ENCODE assay signal across 10 cellular contexts in the genomic region with DNA sequence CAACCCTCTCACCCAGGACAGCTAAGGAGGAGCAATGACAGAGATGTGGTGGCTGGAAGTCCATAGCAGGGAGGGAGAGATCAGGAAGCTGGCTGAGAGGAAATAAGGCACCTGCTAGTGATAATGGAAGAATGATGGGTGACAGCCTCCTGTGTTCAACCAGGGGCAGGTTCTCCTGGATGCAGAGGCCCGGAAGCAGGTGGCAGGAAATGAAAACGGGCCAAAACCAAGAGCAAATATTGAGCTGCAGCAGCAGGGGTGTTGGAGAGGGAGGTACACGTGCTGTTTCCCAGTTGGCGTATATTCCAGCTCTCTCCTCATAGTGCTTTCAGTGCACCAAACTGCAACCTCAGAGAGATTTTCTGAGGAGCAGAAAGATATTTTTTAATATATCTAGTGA.
A peak's percentile ranks its signal among the peaks of the same experiment; 100 is the strongest.
DNase-seq lines count a peak whose midpoint lies in the region; ATAC-seq and TF ChIP-seq lines count a peak whose summit lies in the region.
"Had no signal": no experiment of that assay in that cellular context is flagged by ENCODE, and none has a peak within 500 bp of the region (broad histone marks: within the 10 kb centered on the region; RNA-seq: fewer than 3 reads in every experiment).

No MANE protein-coding gene starts in this region.

- H3K4me3 ChIP-seq in gastroesophageal sphincter, result no peak overlapping the region
- H3K4me3 ChIP-seq: GM12878 had no signal

- TF ChIP-seq CTCF in RWPE1 (conservative IDR thresholded peaks at IDR 0.05; ENCODE audit: low read depth) (no peak), gastroesophageal sphincter (IDR thresholded peaks at IDR 0.05) (no peak)

- H3K36me3 ChIP-seq in gastroesophageal sphincter, result no peaks in the 10 kb centered on the region

- H3K4me1 ChIP-seq in gastroesophageal sphincter, result no peaks in the 10 kb centered on the region

- H3K27ac ChIP-seq in RWPE1 (no peak overlapping the region), gastroesophageal sphincter (no peak overlapping the region)

- DNase-seq in Ammon's horn (ENCODE audit: low spot score) (peak; percentile 11), NCI-H2081 treated with DMSO at 0.1 percent for 48 hours (lab: John Stamatoyannopoulos, UW) (peak; percentile 99), RWPE1 (ENCODE audit: low spot score) (no peak), NCI-H524 (lab: John Stamatoyannopoulos, UW) (no peak)
- no peak for DNase-seq in activated naive CD8-positive, alpha-beta T cell treated with anti-CD3 and anti-CD28 coated beads, Interleukin-2, amount 50 U/mL, for 24 hours
- DNase-seq: activated T-cell treated with anti-CD3 and anti-CD28 coated beads, Interleukin-2, amount 50 U/mL, for 4 hours had no signal

- WGBS in gastroesophageal sphincter (ENCODE audit: low coverage in 1 of 2), 2 donors, result 66 to 71% methylated on average over 4 of the region's 4 CpGs

- no peak for TF ChIP-seq EP300 in gastroesophageal sphincter (IDR thresholded peaks at IDR 0.05)

- TF ChIP-seq POLR2A in gastroesophageal sphincter (IDR thresholded peaks at IDR 0.05), result no peak

- H3K27me3 Mint-ChIP-seq in activated naive CD8-positive, alpha-beta T cell treated with anti-CD3 and anti-CD28 coated beads, Interleukin-2, amount 50 U/mL, for 24 hours, result no peaks in the 10 kb centered on the region
- H3K27me3 Mint-ChIP-seq in activated T-helper 17 cell treated with anti-CD3 and anti-CD28 coated beads, Interleukin-2, amount 50 U/mL, for 72 hours, result no peaks in the 10 kb centered on the region

- H3K27me3 ChIP-seq in gastroesophageal sphincter, result no peaks in the 10 kb centered on the region

- H3K4me1 Mint-ChIP-seq in activated naive CD8-positive, alpha-beta T cell treated with anti-CD3 and anti-CD28 coated beads, Interleukin-2, amount 50 U/mL, for 24 hours, result peaks cover 10% of the 10 kb centered on the region
- H3K4me1 Mint-ChIP-seq in activated T-helper 17 cell treated with anti-CD3 and anti-CD28 coated beads, Interleukin-2, amount 50 U/mL, for 72 hours, result peaks cover 5% of the 10 kb centered on the region

- no peaks in the 10 kb centered on the region for H3K9me3 Mint-ChIP-seq in activated naive CD8-positive, alpha-beta T cell treated with anti-CD3 and anti-CD28 coated beads, Interleukin-2, amount 50 U/mL, for 24 hours
- H3K9me3 Mint-ChIP-seq in activated T-helper 17 cell treated with anti-CD3 and anti-CD28 coated beads, Interleukin-2, amount 50 U/mL, for 72 hours, result peaks cover 3% of the 10 kb centered on the region
- H3K9me3 Mint-ChIP-seq: activated T-cell treated with anti-CD3 and anti-CD28 coated beads, Interleukin-2, amount 50 U/mL, for 4 hours had no signal

- no peak overlapping the region for H3K4me3 Mint-ChIP-seq in activated naive CD8-positive, alpha-beta T cell treated with anti-CD3 and anti-CD28 coated beads, Interleukin-2, amount 50 U/mL, for 24 hours
- no peak overlapping the region for H3K4me3 Mint-ChIP-seq in activated T-helper 17 cell treated with anti-CD3 and anti-CD28 coated beads, Interleukin-2, amount 50 U/mL, for 72 hours
- H3K4me3 Mint-ChIP-seq: activated T-cell treated with anti-CD3 and anti-CD28 coated beads, Interleukin-2, amount 50 U/mL, for 4 hours had no signal

- H3K36me3 Mint-ChIP-seq in activated naive CD8-positive, alpha-beta T cell treated with anti-CD3 and anti-CD28 coated beads, Interleukin-2, amount 50 U/mL, for 24 hours (ENCODE audit: low read depth), result no peaks in the 10 kb centered on the region
- H3K36me3 Mint-ChIP-seq in activated T-helper 17 cell treated with anti-CD3 and anti-CD28 coated beads, Interleukin-2, amount 50 U/mL, for 72 hours (ENCODE audit: low read depth), result no peaks in the 10 kb centered on the region

- ATAC-seq in GM21423 (IDR thresholded peaks at IDR 0.05; ENCODE audit: unreplicated experiment) (peak; percentile 78), gastroesophageal sphincter (no peak)
- no peak for ATAC-seq in activated naive CD8-positive, alpha-beta T cell treated with anti-CD3 and anti-CD28 coated beads, Interleukin-2, amount 50 U/mL, for 24 hours
- ATAC-seq in activated T-helper 17 cell treated with anti-CD3 and anti-CD28 coated beads, Interleukin-2, amount 50 U/mL, for 72 hours (replicated peaks), result no peak
- ATAC-seq: activated T-cell treated with anti-CD3 and anti-CD28 coated beads, Interleukin-2, amount 50 U/mL, for 4 hours; GM12878 had no signal

- POLR2A ChIA-PET in RWPE1 (lab: Yijun Ruan, JAX; ENCODE audit: low non-redundant PET), result no interaction called here

- H3K27ac Mint-ChIP-seq in activated naive CD8-positive, alpha-beta T cell treated with anti-CD3 and anti-CD28 coated beads, Interleukin-2, amount 50 U/mL, for 24 hours, result peak overlapping the region; percentile 5
- H3K27ac Mint-ChIP-seq in activated T-helper 17 cell treated with anti-CD3 and anti-CD28 coated beads, Interleukin-2, amount 50 U/mL, for 72 hours, result no peak overlapping the region

- no peaks in the 10 kb centered on the region for H3K9me3 ChIP-seq in gastroesophageal sphincter

- CTCF ChIA-PET in RWPE1 (lab: Yijun Ruan, JAX), result interaction anchor here (1.2 kb wide), 1 partner anchor 28 kb away, joined by 4 read pairs; no protein-coding TSS in a partner anchor

Comparison
In these comparisons a context has a peak if more than half of its experiments do, and no peak if none do; other contexts are left out.
1. DNase-seq: peak in Ammon's horn (single experiment) and NCI-H2081 treated with DMSO at 0.1 percent for 48 hours (single experiment); none in activated naive CD8-positive, alpha-beta T cell treated with anti-CD3 and anti-CD28 coated beads, Interleukin-2, amount 50 U/mL, for 24 hours (single experiment), RWPE1 (single experiment) and NCI-H524 (0 of 2).